In genomic region chr19:16088985-16089846, GRCh38 we compare ENCODE assay signal across 13 cellular contexts. TPM values are rescaled to one million over a fixed set of nuclear protein-coding genes. Genes with fewer than 3 reads are reported as not detected.
DNase-seq lines count a peak whose midpoint lies in the region; ATAC-seq and TF ChIP-seq lines count a peak whose summit lies in the region.
"Had no signal": no experiment of that assay in that cellular context is flagged by ENCODE, and none has a peak within 500 bp of the region (broad histone marks: within the 10 kb centered on the region; RNA-seq: fewer than 3 reads in every experiment).

No MANE protein-coding gene starts in this region.

- TF ChIP-seq POLR2A in esophagus muscularis mucosa (IDR thresholded peaks at IDR 0.05; ENCODE audit: low read depth) (no peak), thyroid gland (IDR thresholded peaks at IDR 0.05) (no peak)

- no peaks in the 10 kb centered on the region for H3K9me3 ChIP-seq in CD4-positive, alpha-beta T cell (ENCODE audit: control insufficient read depth, low read length)
- no peaks in the 10 kb centered on the region for H3K9me3 ChIP-seq in KOPT-K1 (ENCODE audit: insufficient read depth, low read length, poor library complexity, severe bottlenecking)
- no peaks in the 10 kb centered on the region for H3K9me3 ChIP-seq in esophagus muscularis mucosa
- H3K9me3 ChIP-seq in thyroid gland = no peaks in the 10 kb centered on the region
- H3K9me3 ChIP-seq: BLaER1 treated with 17β-estradiol and CSF1 and Interleukin-3, amounts not matched to agents 10 nM and 100 nM had no signal

- POLR2A ChIA-PET in CD4-positive, alpha-beta T cell (lab: Charles Lee) = interaction anchor here (0.6 to 7.5 kb wide), 3 partner anchors 15 to 805 kb away, joined by 3 to 192 read pairs (median 4); partner anchors contain the start of gene TPM4

- H3K36me3 ChIP-seq in KOPT-K1 (ENCODE audit: insufficient read depth, low read length) = peaks cover 98% of the 10 kb centered on the region
- H3K36me3 ChIP-seq in esophagus muscularis mucosa = peaks cover 91 to 100% (median 100%) of the 10 kb centered on the region in 4 donors
- H3K36me3 ChIP-seq in brain microvascular endothelial cell (replicated peaks) = peaks cover 100% of the 10 kb centered on the region
- peaks cover 74 to 82% of the 10 kb centered on the region in 2 donors for H3K36me3 ChIP-seq in thyroid gland

- no peak overlapping the region for H3K4me3 Mint-ChIP-seq in CD4-positive, alpha-beta T cell
- H3K4me3 Mint-ChIP-seq in osteocyte (ENCODE audit: unreplicated experiment) = no peak overlapping the region

- TF ChIP-seq EP300 in esophagus muscularis mucosa (IDR thresholded peaks at IDR 0.05) = no peak

- no peak for TF ChIP-seq CTCF in CD4-positive, alpha-beta T cell (IDR thresholded peaks at IDR 0.05)
- no peak for TF ChIP-seq CTCF in esophagus muscularis mucosa (IDR thresholded peaks at IDR 0.05)
- no peak for TF ChIP-seq CTCF in osteocyte (IDR thresholded peaks at IDR 0.05)
- no peak for TF ChIP-seq CTCF in brain microvascular endothelial cell (IDR thresholded peaks at IDR 0.05; ENCODE audit: low read depth, low read length, missing control alignments)
- no peak for TF ChIP-seq CTCF in thyroid gland (IDR thresholded peaks at IDR 0.05)

- no peak for DNase-seq in CD4-positive, alpha-beta T cell
- DNase-seq in esophagus muscularis mucosa (ENCODE audit: extremely low spot score) (peak; percentile 50), osteocyte (ENCODE audit: extremely low spot score, unreplicated experiment) (no peak), brain microvascular endothelial cell (no peak), thyroid gland (no peak), NCI-H187 (lab: John Stamatoyannopoulos, UW) (no peak), COLO668 (lab: John Stamatoyannopoulos, UW; ENCODE audit: unreplicated experiment) (no peak)
- DNase-seq: effector CD8-positive, alpha-beta T cell; NCI-H2029 treated with DMSO at 0.1 percent for 48 hours; PC-3 had no signal

- H3K27me3 ChIP-seq in CD4-positive, alpha-beta T cell (ENCODE audit: control insufficient read depth, insufficient read depth, low read length) = no peaks in the 10 kb centered on the region
- H3K27me3 ChIP-seq in esophagus muscularis mucosa (no peaks in the 10 kb centered on the region), brain microvascular endothelial cell (replicated peaks) (no peaks in the 10 kb centered on the region), thyroid gland (no peaks in the 10 kb centered on the region)
- H3K27me3 ChIP-seq: BLaER1 treated with 17β-estradiol and CSF1 and Interleukin-3, amounts not matched to agents 10 nM and 100 nM had no signal

- no peak for ATAC-seq in CD4-positive, alpha-beta T cell (ENCODE audit: poor library complexity)
- ATAC-seq: activated naive CD4-positive, alpha-beta T cell treated with anti-CD3 and anti-CD28 coated beads, Interleukin-2, amount 50 U/mL, for 72 hours; PC-3 had no signal

- WGBS in esophagus muscularis mucosa = 44% methylated on average over 11 of the region's 11 CpGs
- WGBS in thyroid gland, 2 donors = 84 to 89% methylated on average over 11 of the region's 11 CpGs

- H3K27ac ChIP-seq in CD4-positive, alpha-beta T cell (ENCODE audit: low read depth, low read length) = no peak overlapping the region
- H3K27ac ChIP-seq in KOPT-K1 (ENCODE audit: low read depth, low read length, poor library complexity, severe bottlenecking) (peak overlapping the region; percentile 9), esophagus muscularis mucosa (replicated peaks in 1 of 4) (peak overlapping the region; percentile 97 to 100 (median 100)), brain microvascular endothelial cell (no peak overlapping the region), thyroid gland (no peak overlapping the region)

- H3K27me3 Mint-ChIP-seq in CD4-positive, alpha-beta T cell = no peaks in the 10 kb centered on the region
- no peaks in the 10 kb centered on the region for H3K27me3 Mint-ChIP-seq in osteocyte (ENCODE audit: unreplicated experiment)

- no peaks in the 10 kb centered on the region for H3K9me3 Mint-ChIP-seq in CD4-positive, alpha-beta T cell
- no peaks in the 10 kb centered on the region for H3K9me3 Mint-ChIP-seq in osteocyte (ENCODE audit: unreplicated experiment)
- H3K9me3 Mint-ChIP-seq: activated naive CD4-positive, alpha-beta T cell treated with anti-CD3 and anti-CD28 coated beads, Interleukin-2, amount 50 U/mL, for 72 hours had no signal

- intact Hi-C loops in CD4-positive, alpha-beta T cell (cut with DNase I, micrococcal nuclease) = no loop called here
- intact Hi-C loops in esophagus muscularis mucosa (cut with DNase I) = no loop called here
- intact Hi-C loops in thyroid gland (cut with DNase I) = no loop called here

- H3K36me3 Mint-ChIP-seq in CD4-positive, alpha-beta T cell (ENCODE audit: low read depth) = peaks cover 100% of the 10 kb centered on the region
- H3K36me3 Mint-ChIP-seq in osteocyte (ENCODE audit: unreplicated experiment) = peaks cover 70% of the 10 kb centered on the region

- peaks cover 49% of the 10 kb centered on the region for H3K4me1 Mint-ChIP-seq in CD4-positive, alpha-beta T cell (ENCODE audit: low read depth)
- peaks cover 19% of the 10 kb centered on the region for H3K4me1 Mint-ChIP-seq in osteocyte (ENCODE audit: unreplicated experiment)

- H3K4me3 ChIP-seq in esophagus muscularis mucosa (no peak overlapping the region), brain microvascular endothelial cell (ENCODE audit: low read depth, low read length) (no peak overlapping the region), thyroid gland (replicated peaks in 1 of 3) (no peak overlapping the region)
- H3K4me3 ChIP-seq: BLaER1 treated with 17β-estradiol and CSF1 and Interleukin-3, amounts not matched to agents 10 nM and 100 nM had no signal

- in situ Hi-C loops in brain microvascular endothelial cell (cut with HindIII; ENCODE audit: low pct_ligation_motif_present, low sequenced_read_pairs) = no loop called here

- peaks cover 29 to 90% (median 83%) of the 10 kb centered on the region in 4 donors for H3K4me1 ChIP-seq in esophagus muscularis mucosa
- peaks cover 0 to 2% of the 10 kb centered on the region in 2 donors for H3K4me1 ChIP-seq in thyroid gland

- CTCF ChIA-PET in CD4-positive, alpha-beta T cell (lab: Charles Lee) = interaction anchor here (1.1 to 1.5 kb wide), 2 partner anchors 19 to 27 kb away, joined by 4 to 5 read pairs; no protein-coding TSS in a partner anchor

- peak overlapping the region; percentile 67 for H3K27ac Mint-ChIP-seq in CD4-positive, alpha-beta T cell
- peak overlapping the region; percentile 52 for H3K27ac Mint-ChIP-seq in osteocyte (ENCODE audit: unreplicated experiment)

RNA-seq across cellular contexts. Expression of gene TPM4, which starts 12.9 kb away (rescaled TPM):
- total RNA-seq in CD4-positive, alpha-beta T cell = 100 to 1,000 TPM; 182 to 185 TPM
- total RNA-seq in esophagus muscularis mucosa = 100 to 1,000 TPM; 378 to 445 (median 414) TPM
- 663 and 687 TPM in 2 replicates for total RNA-seq in osteocyte
- 100 to 1,000 TPM; 101 to 296 (median 151) TPM for total RNA-seq in thyroid gland

RNA-seq across cellular contexts. Expression of gene RAB8A, which starts 22.5 kb away (rescaled TPM):
- total RNA-seq in CD4-positive, alpha-beta T cell = 10 to 100 TPM; 74.9 to 79.0 TPM
- total RNA-seq in esophagus muscularis mucosa (10 to 100 TPM; 37.9 to 56.4 (median 42.9) TPM), osteocyte (55.9 and 61.1 TPM in 2 replicates), thyroid gland (10 to 100 TPM; 40.2 to 65.6 (median 51.5) TPM)

RNA-seq across cellular contexts. Expression of gene HSH2D, which starts 54.3 kb away (rescaled TPM):
- total RNA-seq in CD4-positive, alpha-beta T cell = 10 to 100 TPM; 46.0 to 46.9 TPM
- total RNA-seq in esophagus muscularis mucosa (under 1 TPM in 3 of 4 donors, not detected in 1; 0.52 to 0.83 (median 0.75) TPM), osteocyte (not detected in 2 replicates), thyroid gland (1 to 10 TPM in 3 of 4 donors, under 1 TPM in 1; 0.94 to 4.6 (median 2.5) TPM)

Comparison
In these comparisons a context has a peak if more than half of its experiments do, and no peak if none do; other contexts are left out.
1. H3K27ac ChIP-seq: peak in KOPT-K1 (single experiment) and esophagus muscularis mucosa (4 of 4); none in CD4-positive, alpha-beta T cell (single experiment), brain microvascular endothelial cell (single experiment) and thyroid gland (0 of 3).
2. RNA of gene HSH2D, which starts 54.3 kb away (total RNA-seq): 46.0 to 46.9 TPM in CD4-positive, alpha-beta T cell; 0.94 to 4.6 TPM in thyroid gland, 0.52 to 0.83 TPM in esophagus muscularis mucosa and not detected in osteocyte; every median in the first group is over 4 times any median in the second.